Comparison of ENCODE assay signal across 9 cellular contexts in genomic region chr7:1393421-1393820, GRCh38.
"Had no signal": no experiment of that assay in that cellular context is flagged by ENCODE, and none has a peak within 500 bp of the region (broad histone marks: within the 10 kb centered on the region; RNA-seq: fewer than 3 reads in every experiment).

No MANE protein-coding gene starts in this region.

- H3K4me1 ChIP-seq: HAP-1 had no signal

- H3K4me3 Mint-ChIP-seq: HFFc6 had no signal

- H3K27ac ChIP-seq: GM23248 had no signal

- DNase-seq: GM23248, GOT3, HFFc6, IMR-90 had no signal

- H3K27ac Mint-ChIP-seq: HFFc6 had no signal

- H3K36me3 ChIP-seq: HAP-1 had no signal

- ATAC-seq: HCT116, K562 had no signal

- H3K4me3 ChIP-seq: GM23248, HAP-1, K562 had no signal

- FAIRE-seq: H54, HTR-8/SVneo, K562 had no signal

- H2AFZ ChIP-seq: GM23248 had no signal

- H3K9ac ChIP-seq: GM23248 had no signal
